Comparison of ENCODE assay signal across 7 cellular contexts in the genomic region with DNA sequence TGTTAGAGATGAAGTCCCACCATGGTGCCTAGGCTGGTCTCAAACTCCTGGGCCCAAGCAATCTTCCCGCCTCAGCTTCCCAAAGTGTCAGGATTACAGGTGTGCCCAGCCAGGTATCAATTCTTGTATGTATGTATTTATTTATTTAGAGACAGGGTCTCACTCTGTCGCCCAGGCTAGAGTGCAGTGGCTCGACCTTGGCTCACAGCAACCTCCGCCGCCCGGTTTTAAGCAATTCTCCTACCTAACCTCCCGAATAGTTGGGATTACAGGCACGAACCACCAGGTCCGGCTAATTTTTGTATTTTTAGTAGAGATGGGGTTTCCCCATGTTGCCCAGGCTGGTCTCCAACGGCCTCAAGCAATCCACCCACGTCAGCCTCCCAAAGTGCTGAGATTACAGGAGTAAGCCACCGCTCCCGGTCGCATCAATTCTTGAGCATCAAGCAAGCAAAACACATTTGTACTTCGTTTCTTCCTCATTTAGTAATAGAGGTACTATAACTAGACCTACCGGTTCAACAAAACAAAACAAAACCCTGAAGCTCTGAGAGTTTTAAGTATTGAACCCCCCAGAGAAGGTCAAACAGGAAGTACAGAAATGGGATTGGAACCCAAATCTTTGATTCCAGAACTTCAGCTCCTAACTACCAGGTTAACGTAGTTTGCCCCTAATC. TPM values are rescaled to one million over a fixed set of nuclear protein-coding genes. Genes with fewer than 3 reads are reported as not detected.
DNase-seq lines count a peak whose midpoint lies in the region; ATAC-seq lines count a peak whose summit lies in the region.

No MANE protein-coding gene starts in this region.

- no CpG with 5 or more reads among the region's 17 CpGs for WGBS in iPS DF 6.9 (ENCODE audit: insufficient coverage, insufficient read length)

- no peaks in the 10 kb centered on the region for H3K27me3 ChIP-seq in iPS DF 6.9 (ENCODE audit: control insufficient read depth, insufficient read depth, low read length)

- peaks cover 3% of the 10 kb centered on the region; the same call in 1 of the 2 replicates for H3K36me3 ChIP-seq in iPS DF 6.9 (ENCODE audit: control insufficient read depth, insufficient read depth, low read length)

- intact Hi-C loops in activated T-helper 2 cell treated with anti-CD3 and anti-CD28 coated beads, Interferon-gamma antibody, Interleukin-2, Interleukin-4, amounts not matched to agents 10 μg/mL and 5 μg/mL and 100 μg/mL, durations not matched to agents 14 hours and 24 hours and 36 hours (cut with micrococcal nuclease): loop anchor here (1.0 to 5.0 kb wide), 5 partner anchors 34 to 189 kb away; a partner anchor contains a TSS

- no peak overlapping the region for H3K27ac ChIP-seq in iPS DF 6.9 (ENCODE audit: low read length)

- H3K4me1 ChIP-seq in iPS DF 6.9 (ENCODE audit: control insufficient read depth, insufficient read depth, low read length): no peaks in the 10 kb centered on the region

- H3K4me3 ChIP-seq in iPS DF 6.9 (ENCODE audit: low read length): peak overlapping the region; percentile 29; the same call in 1 of the 2 replicates

- H3K4me3 Mint-ChIP-seq in activated T-helper 2 cell treated with anti-CD3 and anti-CD28 coated beads, Interferon-gamma antibody, Interleukin-2, Interleukin-4, amounts not matched to agents 10 μg/mL and 5 μg/mL and 100 μg/mL, durations not matched to agents 14 hours and 24 hours and 36 hours (ENCODE audit: low read depth): peak overlapping the region; percentile 88
- H3K4me3 Mint-ChIP-seq in stimulated activated effector memory CD8-positive, alpha-beta T cell treated with anti-CD3 and anti-CD28 coated beads, Interleukin-12 subunit alpha, Interleukin-12 subunit beta, amount 100 ng/mL, for 72 hours: peak overlapping the region; percentile 88

- no peaks in the 10 kb centered on the region for H3K27me3 Mint-ChIP-seq in activated T-helper 2 cell treated with anti-CD3 and anti-CD28 coated beads, Interferon-gamma antibody, Interleukin-2, Interleukin-4, amounts not matched to agents 10 μg/mL and 5 μg/mL and 100 μg/mL, durations not matched to agents 14 hours and 24 hours and 36 hours (ENCODE audit: low read depth)

- ATAC-seq in GM18502 (IDR thresholded peaks at IDR 0.05; ENCODE audit: poor library complexity, unreplicated experiment) (peak; percentile 3), HG03457 (IDR thresholded peaks at IDR 0.05; ENCODE audit: unreplicated experiment) (peak; percentile 6)
- ATAC-seq in stimulated activated effector memory CD8-positive, alpha-beta T cell treated with anti-CD3 and anti-CD28 coated beads, Interleukin-12 subunit alpha, Interleukin-12 subunit beta, amount 100 ng/mL, for 72 hours: peak; percentile 2

- no peak for DNase-seq in activated T-helper 2 cell treated with anti-CD3 and anti-CD28 coated beads, Interferon-gamma antibody, Interleukin-2, Interleukin-4, amounts not matched to agents 10 μg/mL and 5 μg/mL and 100 μg/mL, durations not matched to agents 14 hours and 24 hours and 36 hours (ENCODE audit: low spot score)
- no peak for DNase-seq in iPS DF 6.9 (ENCODE audit: low read depth, low spot score)
- no peak for DNase-seq in stimulated activated effector memory CD8-positive, alpha-beta T cell treated with anti-CD3 and anti-CD28 coated beads, Interleukin-12 subunit alpha, Interleukin-12 subunit beta, amount 100 ng/mL, for 72 hours (ENCODE audit: low spot score in 2 of 2)
- no peak for DNase-seq in NCI-H187 treated with DMSO at 0.1 percent for 48 hours (lab: John Stamatoyannopoulos, UW)
- DNase-seq in ureter (ENCODE audit: low spot score): no peak

- H3K36me3 Mint-ChIP-seq in activated T-helper 2 cell treated with anti-CD3 and anti-CD28 coated beads, Interferon-gamma antibody, Interleukin-2, Interleukin-4, amounts not matched to agents 10 μg/mL and 5 μg/mL and 100 μg/mL, durations not matched to agents 14 hours and 24 hours and 36 hours (ENCODE audit: low read depth): peaks cover 13% of the 10 kb centered on the region
- peaks cover 38% of the 10 kb centered on the region for H3K36me3 Mint-ChIP-seq in stimulated activated effector memory CD8-positive, alpha-beta T cell treated with anti-CD3 and anti-CD28 coated beads, Interleukin-12 subunit alpha, Interleukin-12 subunit beta, amount 100 ng/mL, for 72 hours

- peaks cover 13% of the 10 kb centered on the region for H3K4me1 Mint-ChIP-seq in activated T-helper 2 cell treated with anti-CD3 and anti-CD28 coated beads, Interferon-gamma antibody, Interleukin-2, Interleukin-4, amounts not matched to agents 10 μg/mL and 5 μg/mL and 100 μg/mL, durations not matched to agents 14 hours and 24 hours and 36 hours (ENCODE audit: low read depth)
- peaks cover 31% of the 10 kb centered on the region for H3K4me1 Mint-ChIP-seq in stimulated activated effector memory CD8-positive, alpha-beta T cell treated with anti-CD3 and anti-CD28 coated beads, Interleukin-12 subunit alpha, Interleukin-12 subunit beta, amount 100 ng/mL, for 72 hours

- H3K9me3 Mint-ChIP-seq in activated T-helper 2 cell treated with anti-CD3 and anti-CD28 coated beads, Interferon-gamma antibody, Interleukin-2, Interleukin-4, amounts not matched to agents 10 μg/mL and 5 μg/mL and 100 μg/mL, durations not matched to agents 14 hours and 24 hours and 36 hours: no peaks in the 10 kb centered on the region
- H3K9me3 Mint-ChIP-seq in stimulated activated effector memory CD8-positive, alpha-beta T cell treated with anti-CD3 and anti-CD28 coated beads, Interleukin-12 subunit alpha, Interleukin-12 subunit beta, amount 100 ng/mL, for 72 hours: no peaks in the 10 kb centered on the region

- no peaks in the 10 kb centered on the region for H3K9me3 ChIP-seq in iPS DF 6.9 (ENCODE audit: control insufficient read depth, insufficient read depth, low read length)

- peak overlapping the region; percentile 84 for H3K27ac Mint-ChIP-seq in activated T-helper 2 cell treated with anti-CD3 and anti-CD28 coated beads, Interferon-gamma antibody, Interleukin-2, Interleukin-4, amounts not matched to agents 10 μg/mL and 5 μg/mL and 100 μg/mL, durations not matched to agents 14 hours and 24 hours and 36 hours
- peak overlapping the region; percentile 85 for H3K27ac Mint-ChIP-seq in stimulated activated effector memory CD8-positive, alpha-beta T cell treated with anti-CD3 and anti-CD28 coated beads, Interleukin-12 subunit alpha, Interleukin-12 subunit beta, amount 100 ng/mL, for 72 hours

RNA-seq across cellular contexts. Expression of a gene that starts 1.0 kb away (rescaled TPM):
- total RNA-seq in activated T-helper 2 cell treated with anti-CD3 and anti-CD28 coated beads, Interferon-gamma antibody, Interleukin-2, Interleukin-4, amounts not matched to agents 10 μg/mL and 5 μg/mL and 100 μg/mL, durations not matched to agents 14 hours and 24 hours and 36 hours: 16.6 and 18.1 TPM in 2 replicates
- total RNA-seq in ureter: 22.5 TPM

RNA-seq across cellular contexts. Expression of a gene that starts 20.1 kb away (rescaled TPM):
- not detected in 2 replicates for total RNA-seq in activated T-helper 2 cell treated with anti-CD3 and anti-CD28 coated beads, Interferon-gamma antibody, Interleukin-2, Interleukin-4, amounts not matched to agents 10 μg/mL and 5 μg/mL and 100 μg/mL, durations not matched to agents 14 hours and 24 hours and 36 hours
- not detected for total RNA-seq in ureter

RNA-seq across cellular contexts. Expression of a gene that starts 27.2 kb away (rescaled TPM):
- not detected in 2 replicates for total RNA-seq in activated T-helper 2 cell treated with anti-CD3 and anti-CD28 coated beads, Interferon-gamma antibody, Interleukin-2, Interleukin-4, amounts not matched to agents 10 μg/mL and 5 μg/mL and 100 μg/mL, durations not matched to agents 14 hours and 24 hours and 36 hours
- total RNA-seq in ureter: 225 TPM

RNA-seq across cellular contexts. Expression of a gene that starts 33.7 kb away (rescaled TPM):
- 0.11 TPM in 1 of 2 replicates, not detected in the other for total RNA-seq in activated T-helper 2 cell treated with anti-CD3 and anti-CD28 coated beads, Interferon-gamma antibody, Interleukin-2, Interleukin-4, amounts not matched to agents 10 μg/mL and 5 μg/mL and 100 μg/mL, durations not matched to agents 14 hours and 24 hours and 36 hours
- total RNA-seq in ureter: 0.91 TPM

RNA-seq across cellular contexts. Expression of a gene that starts 33.9 kb away (rescaled TPM):
- 18.6 and 20.6 TPM in 2 replicates for total RNA-seq in activated T-helper 2 cell treated with anti-CD3 and anti-CD28 coated beads, Interferon-gamma antibody, Interleukin-2, Interleukin-4, amounts not matched to agents 10 μg/mL and 5 μg/mL and 100 μg/mL, durations not matched to agents 14 hours and 24 hours and 36 hours
- 35.3 TPM for total RNA-seq in ureter

Comparison
In these comparisons a context has a peak if more than half of its experiments do, and no peak if none do; other contexts are left out.
1. RNA of a gene that starts 27.2 kb away (total RNA-seq): 225 TPM in ureter (single experiment); not detected in activated T-helper 2 cell treated with anti-CD3 and anti-CD28 coated beads, Interferon-gamma antibody, Interleukin-2, Interleukin-4, amounts not matched to agents 10 μg/mL and 5 μg/mL and 100 μg/mL, durations not matched to agents 14 hours and 24 hours and 36 hours; every median in the first group is over 100 times any median in the second.
2. Peak in every context shown above with its lines, with median percentiles within 50 percentile points of each other: ATAC-seq.